19 cellular contexts compared by ENCODE assay signal in genomic region chr9:126208359-126208758, GRCh38.
"Had no signal": no experiment of that assay in that cellular context is flagged by ENCODE, and none has a peak within 500 bp of the region (broad histone marks: within the 10 kb centered on the region; RNA-seq: fewer than 3 reads in every experiment).

No MANE protein-coding gene starts in this region.

- H3K4me1 ChIP-seq: esophagus squamous epithelium, gastrocnemius medialis, left lung, lower lobe of right lung had no signal

- DNase-seq: dermis blood vessel endothelial cell; dorsolateral prefrontal cortex; effector CD4-positive, alpha-beta T cell; effector memory CD4-positive, alpha-beta T cell; esophagus squamous epithelium; foreskin fibroblast; foreskin melanocyte; gastrocnemius medialis; glutamatergic neuron; heart right ventricle; hippocampal formation; left cardiac atrium; left lung; left ventricle myocardium superior; lower lobe of right lung; mesenchymal stem cell; mucosa of descending colon; naive B cell had no signal

- H3K9me3 ChIP-seq: gastrocnemius medialis had no signal

- H3K4me3 ChIP-seq: coronary artery, dorsolateral prefrontal cortex, esophagus squamous epithelium, gastrocnemius medialis, heart right ventricle, left lung, lower lobe of right lung, mucosa of descending colon had no signal

- H3K36me3 ChIP-seq: esophagus squamous epithelium, gastrocnemius medialis, heart right ventricle, left lung, lower lobe of right lung had no signal

- H3K27ac ChIP-seq: coronary artery, dorsolateral prefrontal cortex, esophagus squamous epithelium, gastrocnemius medialis, heart right ventricle, left lung, lower lobe of right lung had no signal
